In the genomic region with DNA sequence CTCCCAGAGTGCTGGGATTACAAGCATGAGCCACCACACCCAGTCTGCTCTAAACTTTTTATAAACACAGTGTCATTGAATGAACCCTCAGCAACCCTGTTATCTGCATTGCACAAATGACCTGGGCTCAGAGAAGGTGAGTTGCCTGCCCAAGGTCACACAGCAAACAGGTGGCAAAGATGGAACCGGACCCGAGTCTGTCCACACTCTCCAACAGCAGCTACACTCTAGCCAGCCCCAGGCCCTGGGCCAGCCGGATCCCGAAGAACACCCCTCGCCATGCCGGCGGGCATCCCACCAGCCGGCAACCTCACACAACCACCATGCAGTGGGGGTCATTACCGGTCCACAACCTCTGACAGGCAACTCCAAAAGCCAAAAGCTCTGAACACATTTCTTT, we compare ENCODE assay signal across 23 cellular contexts. TPM values are rescaled to one million over a fixed set of nuclear protein-coding genes. Genes with fewer than 3 reads are reported as not detected.
A peak's percentile ranks its signal among the peaks of the same experiment; 100 is the strongest.
DNase-seq lines count a peak whose midpoint lies in the region; ATAC-seq, FAIRE-seq and TF ChIP-seq lines count a peak whose summit lies in the region.
"Had no signal": no experiment of that assay in that cellular context is flagged by ENCODE, and none has a peak within 500 bp of the region (broad histone marks: within the 10 kb centered on the region; RNA-seq: fewer than 3 reads in every experiment).

No MANE protein-coding gene starts in this region.

- ATAC-seq in HepG2, result no peak
- ATAC-seq in right lobe of liver, result no peak
- no peak for ATAC-seq in IMR-90 (ENCODE audit: low read depth)
- no peak for ATAC-seq in HG03442 (IDR thresholded peaks at IDR 0.05; ENCODE audit: unreplicated experiment)
- ATAC-seq: GM12878 had no signal

- no peak for FAIRE-seq in HepG2 (lab: Jason Lieb, UNC)
- FAIRE-seq: GM12878 had no signal

- TF ChIP-seq CTCF in HepG2 (CRISPR knock-in tag; IDR thresholded peaks at IDR 0.05) (no peak), right lobe of liver (IDR thresholded peaks at IDR 0.05) (no peak), IMR-90 (conservative IDR thresholded peaks at IDR 0.05; ENCODE audit: low read depth, low read length) (no peak)

- POLR2A ChIA-PET in HepG2 (lab: Yijun Ruan, JAX) (no interaction called here), IMR-90 (lab: Charles Lee; ENCODE audit: unreplicated experiment) (no interaction called here)

- H3K14ac ChIP-seq in IMR-90 (replicated peaks; ENCODE audit: low read depth, low read length), result no peak overlapping the region

- H4K20me1 ChIP-seq in HepG2 (ENCODE audit: insufficient read depth, low read length) (0 out of 2 replicates have a peak, but pooled peaks cover 3% of the 10 kb centered on the region), IMR-90 (ENCODE audit: insufficient read depth, low read length) (peaks cover 7% of the 10 kb centered on the region; the same call in 1 of the 2 replicates)
- H4K20me1 ChIP-seq: BLaER1 had no signal

- no peak for TF ChIP-seq EP300 in HepG2 (IDR thresholded peaks at IDR 0.05; ENCODE audit: low read depth in 2 of 2, low read length in 2 of 2)
- TF ChIP-seq EP300 in HepG2 (CRISPR knock-in tag; IDR thresholded peaks at IDR 0.05; ENCODE audit: borderline replicate concordance), result no peak

- TF ChIP-seq RAD21 in HepG2 (CRISPR knock-in tag; IDR thresholded peaks at IDR 0.05), result no peak
- no peak for TF ChIP-seq RAD21 in IMR-90 (IDR thresholded peaks at IDR 0.05; ENCODE audit: low read length)

- no peak overlapping the region for H2AK5ac ChIP-seq in IMR-90 (ENCODE audit: low read depth, low read length)

- no peak overlapping the region for H3K56ac ChIP-seq in IMR-90 (ENCODE audit: extremely low read depth, insufficient read depth, low read length)

- no peaks in the 10 kb centered on the region for H3K27me3 ChIP-seq in HepG2 (ENCODE audit: control insufficient read depth in 1 of 2, insufficient read depth in 2 of 2, low read length in 2 of 2)
- H3K27me3 ChIP-seq in right lobe of liver, result no peaks in the 10 kb centered on the region
- H3K27me3 ChIP-seq in IMR-90 (ENCODE audit: control insufficient read depth, insufficient read depth, low read length), result no peaks in the 10 kb centered on the region
- H3K27me3 ChIP-seq: BLaER1 had no signal

- peaks cover 0 to 10% of the 10 kb centered on the region in 2 experiments; a peak in 2 of 4 replicates for H3K79me1 ChIP-seq in IMR-90 (ENCODE audit: low read depth in 1 of 2, low read length in 2 of 2)

- H2BK20ac ChIP-seq in IMR-90 (ENCODE audit: low read depth, low read length), result no peak overlapping the region

- H4K8ac ChIP-seq in IMR-90 (ENCODE audit: low read depth in 2 of 2, low read length in 2 of 2), result no peak overlapping the region

- H3K4me3 ChIP-seq in HepG2 (replicated peaks in 1 of 3; ENCODE audit: insufficient read depth in 1 of 3, low read depth in 2 of 3, low read length in 3 of 3) (no peak overlapping the region), right lobe of liver (no peak overlapping the region), IMR-90 (ENCODE audit: insufficient read depth, low read depth, low read length) (no peak overlapping the region)
- H3K4me3 ChIP-seq: BLaER1, GM12878, HAP-1 had no signal

- intact Hi-C loops in HepG2 (cut with micrococcal nuclease; ENCODE audit: unreplicated experiment), result no loop called here
- intact Hi-C loops in right lobe of liver (cut with DNase I), result no loop called here
- intact Hi-C loops in IMR-90 (cut with micrococcal nuclease), result no loop called here

- H4K91ac ChIP-seq in IMR-90 (ENCODE audit: insufficient read depth, low read depth, low read length), result no peak overlapping the region

- H3K4me1 ChIP-seq in HepG2 (ENCODE audit: insufficient read depth, low read length) (no peaks in the 10 kb centered on the region), right lobe of liver (no peaks in the 10 kb centered on the region), IMR-90 (ENCODE audit: control insufficient read depth, insufficient read depth, low read length) (no peaks in the 10 kb centered on the region)
- H3K4me1 ChIP-seq: BLaER1, HAP-1 had no signal

- TF ChIP-seq POLR2A in HepG2 (IDR thresholded peaks at IDR 0.05; ENCODE audit: insufficient read depth in 1 of 2, low read depth in 2 of 2, low read length in 2 of 2), result no peak
- no peak for TF ChIP-seq POLR2A in right lobe of liver (IDR thresholded peaks at IDR 0.05)
- TF ChIP-seq POLR2A in IMR-90 (IDR thresholded peaks at IDR 0.05; ENCODE audit: low read depth, low read length), result no peak

- no peak overlapping the region for H3K4ac ChIP-seq in IMR-90 (ENCODE audit: low read depth, low read length)

- CTCF ChIA-PET in HepG2 (lab: Yijun Ruan, JAX; ENCODE audit: low intra/inter-chr PET ratio, low total read pairs) (no interaction called here), IMR-90 (lab: Yijun Ruan, JAX) (no interaction called here)

- BruUV-seq in HepG2 (replicated peaks; lab: Mats Ljungman, UMichigan), result no TSS peak
- no TSS peak for BruUV-seq in IMR-90 (replicated peaks; lab: Mats Ljungman, UMichigan)

- no peaks in the 10 kb centered on the region for H3K9me1 ChIP-seq in IMR-90 (ENCODE audit: insufficient read depth, low read length)

- peak overlapping the region; percentile 19 for H2AK9ac ChIP-seq in IMR-90 (replicated peaks; ENCODE audit: low read depth, low read length, poor library complexity)

- no peak overlapping the region for H2BK15ac ChIP-seq in IMR-90 (ENCODE audit: low read depth, low read length)

- H3K79me2 ChIP-seq in HepG2 (ENCODE audit: insufficient read depth, low read length), result no peaks in the 10 kb centered on the region

- DNase-seq in HepG2 (ENCODE audit: low spot score) (no peak), right lobe of liver (no peak), IMR-90 (no peak), NCI-H1048 (lab: John Stamatoyannopoulos, UW) (no peak), OCI-M1 (lab: John Stamatoyannopoulos, UW) (no peak)
- DNase-seq: CD4-positive, alpha-beta memory T cell; DMS 273 treated with DMSO at 0.1 percent for 48 hours; DMS53; DND-41; EL; GOT3; Kasumi-1; KG1 had no signal

- H4K5ac ChIP-seq in IMR-90 (ENCODE audit: low read depth, low read length), result no peak overlapping the region

- H3K9me3 ChIP-seq in HepG2 (ENCODE audit: low read length) (no peaks in the 10 kb centered on the region), right lobe of liver (no peaks in the 10 kb centered on the region), IMR-90 (ENCODE audit: control insufficient read depth, insufficient read depth, low read length) (no peaks in the 10 kb centered on the region)
- H3K9me3 ChIP-seq: BLaER1, HAP-1 had no signal

- H2BK5ac ChIP-seq in IMR-90 (ENCODE audit: low read depth, low read length, poor library complexity, severe bottlenecking), result no peak overlapping the region

- H3K9ac ChIP-seq in HepG2 (ENCODE audit: insufficient read depth, low read depth, low read length) (no peak overlapping the region), IMR-90 (ENCODE audit: low read depth, low read length) (no peak overlapping the region)
- H3K9ac ChIP-seq: BLaER1 had no signal

- H3K27ac ChIP-seq in HepG2 (ENCODE audit: extremely low read length, insufficient read depth, low read length) (no peak overlapping the region), right lobe of liver (no peak overlapping the region), IMR-90 (ENCODE audit: insufficient read depth, low read length) (no peak overlapping the region)
- H3K27ac ChIP-seq: 22Rv1, BLaER1 had no signal

- no peak overlapping the region for H2BK120ac ChIP-seq in IMR-90 (ENCODE audit: low read depth, low read length)

- H2AFZ ChIP-seq in HepG2 (ENCODE audit: low read length) (no peak overlapping the region), IMR-90 (replicated peaks; ENCODE audit: low read length, poor library complexity) (no peak overlapping the region)

- in situ Hi-C loops in HepG2 (cut with HindIII; ENCODE audit: extremely low pct_ligation_motif_present, low pct_unique_long_range_greater_than_20kb) (no loop called here), IMR-90 (cut with MboI; ENCODE audit: low sequenced_read_pairs) (no loop called here)

- 100% methylated on average over 9 of the region's 9 CpGs for WGBS in HepG2 (ENCODE audit: low lambda C conversion rate)
- no CpG with 5 or more reads among the region's 9 CpGs for WGBS in right lobe of liver (ENCODE audit: insufficient coverage, low coverage, low lambda C conversion rate, missing lambda C conversion rate)
- 93% methylated on average over 8 of the region's 9 CpGs; no CpG with 5 or more reads in 1 of the 2 experiments for WGBS in IMR-90 (ENCODE audit: extremely low coverage in 2 of 2, insufficient read length in 1 of 2), 2 experiments

- H3K18ac ChIP-seq in IMR-90 (ENCODE audit: low read depth, low read length), result no peak overlapping the region

- H3K4me2 ChIP-seq in HepG2 (ENCODE audit: low read depth, low read length), result no peak overlapping the region
- no peak overlapping the region for H3K4me2 ChIP-seq in IMR-90 (ENCODE audit: low read depth, low read length)
- H3K4me2 ChIP-seq: BLaER1 had no signal

- dilution Hi-C loops in IMR-90 (cut with HindIII; ENCODE audit: low sequenced_read_pairs, unreplicated experiment), result no loop called here

- H3K36me3 ChIP-seq in HepG2 (replicated peaks in 1 of 2; ENCODE audit: control insufficient read depth in 1 of 2, insufficient read depth in 2 of 2, low read length in 2 of 2) (peaks cover 25 to 72% of the 10 kb centered on the region in 2 experiments), right lobe of liver (peaks cover 0 to 6% (median 0%) of the 10 kb centered on the region in 4 donors), IMR-90 (ENCODE audit: control insufficient read depth, insufficient read depth, low read length) (peaks cover 53% of the 10 kb centered on the region)

- no peak overlapping the region for H3K23ac ChIP-seq in IMR-90 (ENCODE audit: low read depth, low read length)

RNA-seq across cellular contexts. Expression of a gene that starts 14.5 kb away (rescaled TPM):
- total RNA-seq in HepG2 (2016; rRNA removed; fragmentation: Illumina TruSeq; extraction: Trizol), result 20.5 and 25.4 TPM in 2 replicates
- total RNA-seq in HepG2 (2016; cell fraction: cytosol; rRNA removed; fragmentation: Illumina TruSeq; extraction: Trizol; ENCODE audit: low read depth), result 4.8 and 6.0 TPM in 2 replicates
- 17.4 and 24.0 TPM in 2 replicates for total RNA-seq in HepG2 (2016; cell fraction: insoluble cytoplasmic fraction; rRNA removed; fragmentation: Illumina TruSeq; extraction: Trizol)
- total RNA-seq in HepG2 (2016; cell fraction: membrane; rRNA removed; fragmentation: Illumina TruSeq; extraction: Trizol), result 10.7 and 11.8 TPM in 2 replicates
- total RNA-seq in HepG2 (2016; cell fraction: nucleus; rRNA removed; fragmentation: Illumina TruSeq; extraction: Trizol), result 18.4 and 26.1 TPM in 2 replicates
- polyA plus RNA-seq in HepG2 (2011; rRNA removed), result 49.2 and 63.4 TPM in 2 replicates
- 18.2 and 21.9 TPM in 2 replicates for polyA plus RNA-seq in HepG2 (2011; cell fraction: cytosol; rRNA removed)
- polyA plus RNA-seq in HepG2 (2011; cell fraction: nucleus; rRNA removed), result 186 and 287 TPM in 2 replicates
- 34.7 and 38.8 TPM in 2 replicates for polyA plus RNA-seq in HepG2 (2012)
- 6.0 and 6.6 TPM in 2 replicates for polyA plus RNA-seq in HepG2 (2016; cell fraction: cytosol; fragmentation: Illumina TruSeq; extraction: Trizol; ENCODE audit: low read depth)
- 21.0 and 26.5 TPM in 2 replicates for polyA plus RNA-seq in HepG2 (2016; cell fraction: insoluble cytoplasmic fraction; fragmentation: Illumina TruSeq; extraction: Trizol; ENCODE audit: low read depth)
- 12.1 and 13.4 TPM in 2 replicates for polyA plus RNA-seq in HepG2 (2016; cell fraction: membrane; fragmentation: Illumina TruSeq; extraction: Trizol; ENCODE audit: low read depth)
- 89.8 and 93.0 TPM in 2 replicates for polyA plus RNA-seq in HepG2 (2016; cell fraction: nucleus; fragmentation: Illumina TruSeq; extraction: Trizol; ENCODE audit: insufficient read depth, low read depth)
- 22.0 and 75.7 TPM in 2 replicates for polyA minus RNA-seq in HepG2 (2011; rRNA and poly(A)+ RNA removed; ENCODE audit: low replicate concordance)
- 19.7 and 20.4 TPM in 2 replicates for polyA minus RNA-seq in HepG2 (2011; cell fraction: cytosol; rRNA and poly(A)+ RNA removed)
- 28.0 and 29.0 TPM in 2 replicates for polyA minus RNA-seq in HepG2 (2011; cell fraction: nucleus; rRNA and poly(A)+ RNA removed)
- total RNA-seq in right lobe of liver, result 10 to 100 TPM in 5 of 6 experiments, 1 to 10 TPM in 1; 9.8 to 13.7 (median 11.3) TPM
- total RNA-seq in IMR-90 (2012; rRNA removed), result 26.7 and 30.6 TPM in 2 replicates
- 66.5 and 75.6 TPM in 2 replicates for polyA plus RNA-seq in IMR-90 (2012; rRNA removed)
- polyA plus RNA-seq in IMR-90 (2012; cell fraction: cytosol; rRNA removed), result 51.6 and 67.4 TPM in 2 replicates
- 119 and 274 TPM in 2 replicates for polyA plus RNA-seq in IMR-90 (2012; cell fraction: nucleus; rRNA removed; ENCODE audit: low replicate concordance)

RNA-seq across cellular contexts. Expression of a gene that starts 15.4 kb away (rescaled TPM):
- total RNA-seq in HepG2 (2016; rRNA removed; fragmentation: Illumina TruSeq; extraction: Trizol) (not detected in 2 replicates), right lobe of liver (under 1 TPM in 2 of 6 experiments, not detected in 4; 0.22 to 0.26 TPM), IMR-90 (2012; rRNA removed) (under 0.01 and 0.18 TPM in 2 replicates)
- total RNA-seq in HepG2 (2016; cell fraction: cytosol; rRNA removed; fragmentation: Illumina TruSeq; extraction: Trizol; ENCODE audit: low read depth), result not detected in 2 replicates
- total RNA-seq in HepG2 (2016; cell fraction: insoluble cytoplasmic fraction; rRNA removed; fragmentation: Illumina TruSeq; extraction: Trizol), result not detected in 2 replicates
- total RNA-seq in HepG2 (2016; cell fraction: membrane; rRNA removed; fragmentation: Illumina TruSeq; extraction: Trizol), result not detected in 2 replicates
- total RNA-seq in HepG2 (2016; cell fraction: nucleus; rRNA removed; fragmentation: Illumina TruSeq; extraction: Trizol), result not detected in 2 replicates
- polyA plus RNA-seq in HepG2 (2011; rRNA removed) (0.13 and 0.26 TPM in 2 replicates), IMR-90 (2012; rRNA removed) (0.09 and 0.14 TPM in 2 replicates)
- polyA plus RNA-seq in HepG2 (2011; cell fraction: cytosol; rRNA removed), result 0.09 and 0.20 TPM in 2 replicates
- polyA plus RNA-seq in HepG2 (2011; cell fraction: nucleus; rRNA removed), result 0.37 and 0.40 TPM in 2 replicates
- 0.15 TPM in 1 of 2 replicates, not detected in the other for polyA plus RNA-seq in HepG2 (2012)
- not detected in 2 replicates for polyA plus RNA-seq in HepG2 (2016; cell fraction: cytosol; fragmentation: Illumina TruSeq; extraction: Trizol; ENCODE audit: low read depth)
- not detected in 2 replicates for polyA plus RNA-seq in HepG2 (2016; cell fraction: insoluble cytoplasmic fraction; fragmentation: Illumina TruSeq; extraction: Trizol; ENCODE audit: low read depth)
- polyA plus RNA-seq in HepG2 (2016; cell fraction: membrane; fragmentation: Illumina TruSeq; extraction: Trizol; ENCODE audit: low read depth), result not detected in 2 replicates
- not detected in 2 replicates for polyA plus RNA-seq in HepG2 (2016; cell fraction: nucleus; fragmentation: Illumina TruSeq; extraction: Trizol; ENCODE audit: insufficient read depth, low read depth)
- polyA minus RNA-seq in HepG2 (2011; rRNA and poly(A)+ RNA removed; ENCODE audit: low replicate concordance), result 0.46 TPM in 1 of 2 replicates, not detected in the other
- not detected in 2 replicates for polyA minus RNA-seq in HepG2 (2011; cell fraction: cytosol; rRNA and poly(A)+ RNA removed)
- not detected in 2 replicates for polyA minus RNA-seq in HepG2 (2011; cell fraction: nucleus; rRNA and poly(A)+ RNA removed)
- 0.19 and 0.22 TPM in 2 replicates for polyA plus RNA-seq in IMR-90 (2012; cell fraction: cytosol; rRNA removed)
- 0.11 and 0.24 TPM in 2 replicates for polyA plus RNA-seq in IMR-90 (2012; cell fraction: nucleus; rRNA removed; ENCODE audit: low replicate concordance)
- total RNA-seq: CD4-positive, alpha-beta memory T cell had no signal
- polyA plus RNA-seq: AG04450; CD14-positive monocyte; CD4-positive, alpha-beta memory T cell; IgD-negative memory B cell had no signal

RNA-seq across cellular contexts. Expression of a gene that starts 33.2 kb away (rescaled TPM):
- total RNA-seq in HepG2 (2016; rRNA removed; fragmentation: Illumina TruSeq; extraction: Trizol), result 0.27 and 0.80 TPM in 2 replicates
- total RNA-seq in HepG2 (2016; cell fraction: cytosol; rRNA removed; fragmentation: Illumina TruSeq; extraction: Trizol; ENCODE audit: low read depth), result 0.30 TPM in 1 of 2 replicates, not detected in the other
- total RNA-seq in HepG2 (2016; cell fraction: insoluble cytoplasmic fraction; rRNA removed; fragmentation: Illumina TruSeq; extraction: Trizol), result 0.25 and 0.58 TPM in 2 replicates
- 0.28 TPM in 2 replicates for total RNA-seq in HepG2 (2016; cell fraction: membrane; rRNA removed; fragmentation: Illumina TruSeq; extraction: Trizol)
- not detected in 2 replicates for total RNA-seq in HepG2 (2016; cell fraction: nucleus; rRNA removed; fragmentation: Illumina TruSeq; extraction: Trizol)
- polyA plus RNA-seq in HepG2 (2011; rRNA removed), result 0.54 and 0.59 TPM in 2 replicates
- 0.85 and 1.2 TPM in 2 replicates for polyA plus RNA-seq in HepG2 (2011; cell fraction: cytosol; rRNA removed)
- 0.69 and 0.71 TPM in 2 replicates for polyA plus RNA-seq in HepG2 (2011; cell fraction: nucleus; rRNA removed)
- polyA plus RNA-seq in HepG2 (2012), result 1.1 and 1.2 TPM in 2 replicates
- 0.33 TPM in 2 replicates for polyA plus RNA-seq in HepG2 (2016; cell fraction: cytosol; fragmentation: Illumina TruSeq; extraction: Trizol; ENCODE audit: low read depth)
- 0.42 and 0.59 TPM in 2 replicates for polyA plus RNA-seq in HepG2 (2016; cell fraction: insoluble cytoplasmic fraction; fragmentation: Illumina TruSeq; extraction: Trizol; ENCODE audit: low read depth)
- 0.19 and 0.22 TPM in 2 replicates for polyA plus RNA-seq in HepG2 (2016; cell fraction: membrane; fragmentation: Illumina TruSeq; extraction: Trizol; ENCODE audit: low read depth)
- polyA plus RNA-seq in HepG2 (2016; cell fraction: nucleus; fragmentation: Illumina TruSeq; extraction: Trizol; ENCODE audit: insufficient read depth, low read depth), result 0.38 and 0.65 TPM in 2 replicates
- 0.16 TPM in 1 of 2 replicates, not detected in the other for polyA minus RNA-seq in HepG2 (2011; rRNA and poly(A)+ RNA removed; ENCODE audit: low replicate concordance)
- 0.49 TPM in 1 of 2 replicates, not detected in the other for polyA minus RNA-seq in HepG2 (2011; cell fraction: cytosol; rRNA and poly(A)+ RNA removed)
- polyA minus RNA-seq in HepG2 (2011; cell fraction: nucleus; rRNA and poly(A)+ RNA removed), result 0.26 TPM in 1 of 2 replicates, not detected in the other
- total RNA-seq in right lobe of liver, result 10 to 100 TPM in 1 of 6 experiments, 1 to 10 TPM in 2, under 1 TPM in 2, not detected in 1; 0.42 to 25.6 (median 1.1) TPM
- total RNA-seq in IMR-90 (2012; rRNA removed), result not detected in 2 replicates
- not detected in 2 replicates for polyA plus RNA-seq in IMR-90 (2012; rRNA removed)
- 0.04 TPM in 1 of 2 replicates, not detected in the other for polyA plus RNA-seq in IMR-90 (2012; cell fraction: cytosol; rRNA removed)
- polyA plus RNA-seq in IMR-90 (2012; cell fraction: nucleus; rRNA removed; ENCODE audit: low replicate concordance), result 0.09 TPM in 1 of 2 replicates, not detected in the other
- total RNA-seq: A673; CD4-positive, alpha-beta memory T cell; HT-29 had no signal
- polyA plus RNA-seq: AG04450; CD4-positive, alpha-beta memory T cell; IgD-negative memory B cell had no signal

RNA-seq across cellular contexts. Expression of a gene that starts 49.0 kb away (rescaled TPM):
- total RNA-seq in HepG2 (2016; rRNA removed; fragmentation: Illumina TruSeq; extraction: Trizol), result 1.3 and 1.6 TPM in 2 replicates
- total RNA-seq in HepG2 (2016; cell fraction: cytosol; rRNA removed; fragmentation: Illumina TruSeq; extraction: Trizol; ENCODE audit: low read depth), result 1.1 TPM in 2 replicates
- total RNA-seq in HepG2 (2016; cell fraction: insoluble cytoplasmic fraction; rRNA removed; fragmentation: Illumina TruSeq; extraction: Trizol), result 1.5 and 1.9 TPM in 2 replicates
- total RNA-seq in HepG2 (2016; cell fraction: membrane; rRNA removed; fragmentation: Illumina TruSeq; extraction: Trizol), result 2.2 and 2.4 TPM in 2 replicates
- 3.1 and 3.3 TPM in 2 replicates for total RNA-seq in HepG2 (2016; cell fraction: nucleus; rRNA removed; fragmentation: Illumina TruSeq; extraction: Trizol)
- polyA plus RNA-seq in HepG2 (2011; rRNA removed), result 6.6 and 8.8 TPM in 2 replicates
- polyA plus RNA-seq in HepG2 (2011; cell fraction: cytosol; rRNA removed), result 3.8 and 5.5 TPM in 2 replicates
- 38.9 and 47.2 TPM in 2 replicates for polyA plus RNA-seq in HepG2 (2011; cell fraction: nucleus; rRNA removed)
- 18.0 and 19.6 TPM in 2 replicates for polyA plus RNA-seq in HepG2 (2012)
- 0.78 and 1.1 TPM in 2 replicates for polyA plus RNA-seq in HepG2 (2016; cell fraction: cytosol; fragmentation: Illumina TruSeq; extraction: Trizol; ENCODE audit: low read depth)
- 3.8 and 3.9 TPM in 2 replicates for polyA plus RNA-seq in HepG2 (2016; cell fraction: insoluble cytoplasmic fraction; fragmentation: Illumina TruSeq; extraction: Trizol; ENCODE audit: low read depth)
- 1.6 and 1.9 TPM in 2 replicates for polyA plus RNA-seq in HepG2 (2016; cell fraction: membrane; fragmentation: Illumina TruSeq; extraction: Trizol; ENCODE audit: low read depth)
- 8.3 and 10.5 TPM in 2 replicates for polyA plus RNA-seq in HepG2 (2016; cell fraction: nucleus; fragmentation: Illumina TruSeq; extraction: Trizol; ENCODE audit: insufficient read depth, low read depth)
- polyA minus RNA-seq in HepG2 (2011; rRNA and poly(A)+ RNA removed; ENCODE audit: low replicate concordance), result 6.9 and 17.3 TPM in 2 replicates
- 13.4 and 14.9 TPM in 2 replicates for polyA minus RNA-seq in HepG2 (2011; cell fraction: cytosol; rRNA and poly(A)+ RNA removed)
- polyA minus RNA-seq in HepG2 (2011; cell fraction: nucleus; rRNA and poly(A)+ RNA removed), result 8.0 and 9.2 TPM in 2 replicates
- 10 to 100 TPM in 4 of 6 experiments, 1 to 10 TPM in 2; 6.9 to 22.9 (median 14.6) TPM for total RNA-seq in right lobe of liver
- 0.56 and 3.0 TPM in 2 replicates for total RNA-seq in IMR-90 (2012; rRNA removed)
- 11.6 and 13.3 TPM in 2 replicates for polyA plus RNA-seq in IMR-90 (2012; rRNA removed)
- 11.6 and 19.4 TPM in 2 replicates for polyA plus RNA-seq in IMR-90 (2012; cell fraction: cytosol; rRNA removed)
- 24.0 and 44.8 TPM in 2 replicates for polyA plus RNA-seq in IMR-90 (2012; cell fraction: nucleus; rRNA removed; ENCODE audit: low replicate concordance)

RNA-seq across cellular contexts. Expression of a gene that starts 50.5 kb away (rescaled TPM):
- total RNA-seq in HepG2 (2016; rRNA removed; fragmentation: Illumina TruSeq; extraction: Trizol) (20.8 and 23.3 TPM in 2 replicates), right lobe of liver (1 to 10 TPM; 1.3 to 4.5 (median 3.2) TPM), IMR-90 (2012; rRNA removed) (10.3 and 12.5 TPM in 2 replicates)
- 2.6 TPM in 2 replicates for total RNA-seq in HepG2 (2016; cell fraction: cytosol; rRNA removed; fragmentation: Illumina TruSeq; extraction: Trizol; ENCODE audit: low read depth)
- total RNA-seq in HepG2 (2016; cell fraction: insoluble cytoplasmic fraction; rRNA removed; fragmentation: Illumina TruSeq; extraction: Trizol), result 19.8 and 20.1 TPM in 2 replicates
- 7.7 and 8.2 TPM in 2 replicates for total RNA-seq in HepG2 (2016; cell fraction: membrane; rRNA removed; fragmentation: Illumina TruSeq; extraction: Trizol)
- total RNA-seq in HepG2 (2016; cell fraction: nucleus; rRNA removed; fragmentation: Illumina TruSeq; extraction: Trizol), result 9.2 and 11.6 TPM in 2 replicates
- polyA plus RNA-seq in HepG2 (2011; rRNA removed) (3.5 and 4.3 TPM in 2 replicates), IMR-90 (2012; rRNA removed) (8.0 and 8.8 TPM in 2 replicates)
- 2.5 and 3.4 TPM in 2 replicates for polyA plus RNA-seq in HepG2 (2011; cell fraction: cytosol; rRNA removed)
- polyA plus RNA-seq in HepG2 (2011; cell fraction: nucleus; rRNA removed), result 2.3 and 2.6 TPM in 2 replicates
- polyA plus RNA-seq in HepG2 (2012), result 3.3 and 3.7 TPM in 2 replicates
- polyA plus RNA-seq in HepG2 (2016; cell fraction: cytosol; fragmentation: Illumina TruSeq; extraction: Trizol; ENCODE audit: low read depth), result 1.6 and 1.7 TPM in 2 replicates
- 21.9 and 22.7 TPM in 2 replicates for polyA plus RNA-seq in HepG2 (2016; cell fraction: insoluble cytoplasmic fraction; fragmentation: Illumina TruSeq; extraction: Trizol; ENCODE audit: low read depth)
- polyA plus RNA-seq in HepG2 (2016; cell fraction: membrane; fragmentation: Illumina TruSeq; extraction: Trizol; ENCODE audit: low read depth), result 5.1 and 5.5 TPM in 2 replicates
- 16.0 and 16.6 TPM in 2 replicates for polyA plus RNA-seq in HepG2 (2016; cell fraction: nucleus; fragmentation: Illumina TruSeq; extraction: Trizol; ENCODE audit: insufficient read depth, low read depth)
- polyA minus RNA-seq in HepG2 (2011; rRNA and poly(A)+ RNA removed; ENCODE audit: low replicate concordance), result 4.8 and 9.0 TPM in 2 replicates
- polyA minus RNA-seq in HepG2 (2011; cell fraction: cytosol; rRNA and poly(A)+ RNA removed), result 4.7 and 6.7 TPM in 2 replicates
- polyA minus RNA-seq in HepG2 (2011; cell fraction: nucleus; rRNA and poly(A)+ RNA removed), result 1.7 and 1.9 TPM in 2 replicates
- polyA plus RNA-seq in IMR-90 (2012; cell fraction: cytosol; rRNA removed), result 3.3 and 3.9 TPM in 2 replicates
- polyA plus RNA-seq in IMR-90 (2012; cell fraction: nucleus; rRNA removed; ENCODE audit: low replicate concordance), result 2.0 and 2.1 TPM in 2 replicates
